In genomic region chr1:239288964-239289535, GRCh38 we compare ENCODE assay signal across 27 cellular contexts.
DNase-seq lines count a peak whose midpoint lies in the region; ATAC-seq and TF ChIP-seq lines count a peak whose summit lies in the region.
"Had no signal": no experiment of that assay in that cellular context is flagged by ENCODE, and none has a peak within 500 bp of the region (broad histone marks: within the 10 kb centered on the region; RNA-seq: fewer than 3 reads in every experiment).

No MANE protein-coding gene starts in this region.

- H3K9me3 Mint-ChIP-seq in MCF 10A (ENCODE audit: unreplicated experiment): peaks cover 7% of the 10 kb centered on the region
- H3K9me3 Mint-ChIP-seq: CD8-positive, alpha-beta T cell had no signal

- no peaks in the 10 kb centered on the region for H3K36me3 ChIP-seq in smooth muscle cell (ENCODE audit: low read depth)
- H3K36me3 ChIP-seq: SJCRH30 had no signal

- intact Hi-C loops in MCF 10A (cut with micrococcal nuclease): no loop called here

- ATAC-seq in HG03432 (IDR thresholded peaks at IDR 0.05; ENCODE audit: unreplicated experiment): no peak
- ATAC-seq: CD8-positive, alpha-beta T cell; Right ventricle myocardium inferior had no signal

- no peak overlapping the region for H3K4me3 ChIP-seq in smooth muscle cell
- H3K4me3 ChIP-seq: PC-9, SJCRH30 had no signal

- H3F3A ChIP-seq in smooth muscle cell (ENCODE audit: low read depth): no peaks in the 10 kb centered on the region

- no peak overlapping the region for H3K27ac Mint-ChIP-seq in MCF 10A (ENCODE audit: low read depth, unreplicated experiment)
- H3K27ac Mint-ChIP-seq: B cell; CD8-positive, alpha-beta T cell had no signal

- DNase-seq in NCI-H1105 treated with DMSO at 0.1 percent for 48 hours (lab: John Stamatoyannopoulos, UW) (peak; percentile 1), NCI-H1105 (lab: John Stamatoyannopoulos, UW) (no peak), M059J (ENCODE audit: low read depth) (peak; percentile 6), foreskin melanocyte (peak; percentile 1), smooth muscle cell (lab: John Stamatoyannopoulos, UW; ENCODE audit: unreplicated experiment) (no peak), SW 1271 (lab: John Stamatoyannopoulos, UW) (no peak), MCF 10A (ENCODE audit: unreplicated experiment) (no peak)
- DNase-seq: Caco-2; CD8-positive, alpha-beta T cell; DMS 273 treated with DMSO at 0.1 percent for 48 hours; DMS79 treated with DMSO at 0.1 percent for 48 hours; IMR-90; KG1; NCI-H1048; NCI-H1436; NCI-H187 treated with DMSO at 0.1 percent for 48 hours; NCI-H2171 treated with DMSO at 0.1 percent for 48 hours; NCI-H345; NCI-H510A treated with DMSO at 0.1 percent for 48 hours; NK-92 treated with Interleukin-12 subunit alpha and Interleukin-12 subunit beta, amount 100 ng/mL, for 24 hours; PC-9; SJCRH30 had no signal

- TF ChIP-seq CTCF in smooth muscle cell (IDR thresholded peaks at IDR 0.05; ENCODE audit: borderline replicate concordance, insufficient read depth, poor library complexity, severe bottlenecking) (no peak), MCF 10A (IDR thresholded peaks at IDR 0.05; ENCODE audit: unreplicated experiment) (no peak)

- H3K4me1 ChIP-seq in smooth muscle cell (ENCODE audit: low read depth): no peaks in the 10 kb centered on the region
- H3K4me1 ChIP-seq: Caco-2, SJCRH30 had no signal

- peak overlapping the region; percentile 35 for H2AFZ ChIP-seq in smooth muscle cell (ENCODE audit: low read depth)
- H2AFZ ChIP-seq: PC-9 had no signal

- CTCF ChIA-PET in MCF 10A (lab: Yijun Ruan, JAX): interaction anchor here (0.5 to 1.0 kb wide), 2 partner anchors 17 to 1038 kb away, joined by 3 to 4 read pairs; no protein-coding TSS in a partner anchor

- H3K9ac ChIP-seq in smooth muscle cell (ENCODE audit: low read depth): no peak overlapping the region

- peaks cover 5% of the 10 kb centered on the region for H3K4me1 Mint-ChIP-seq in MCF 10A (ENCODE audit: insufficient read depth, unreplicated experiment)
- H3K4me1 Mint-ChIP-seq: B cell had no signal

- peaks cover 4% of the 10 kb centered on the region for H3K9me3 ChIP-seq in smooth muscle cell (replicated peaks; ENCODE audit: low read depth)
- H3K9me3 ChIP-seq: Caco-2, SJCRH30 had no signal

- WGBS in smooth muscle cell (ENCODE audit: low lambda C conversion rate): 39% methylated on average over 1 of the region's 1 CpG

- no peaks in the 10 kb centered on the region for H3K27me3 ChIP-seq in smooth muscle cell (ENCODE audit: low read depth)
- H3K27me3 ChIP-seq: SJCRH30 had no signal

- no TSS peak for BruUV-seq in MCF 10A (replicated peaks; lab: Mats Ljungman, UMichigan)

- H4K20me1 ChIP-seq in smooth muscle cell (ENCODE audit: low read depth): no peaks in the 10 kb centered on the region

- POLR2A ChIA-PET in MCF 10A (lab: Yijun Ruan, JAX): no interaction called here

- peak overlapping the region; percentile 48 for H3K27ac ChIP-seq in smooth muscle cell (ENCODE audit: low read depth)
- H3K27ac ChIP-seq: 22Rv1, C4-2B, PC-9, SJCRH30 had no signal

- H3K4me3 Mint-ChIP-seq in MCF 10A (ENCODE audit: unreplicated experiment): no peak overlapping the region
- H3K4me3 Mint-ChIP-seq: B cell; CD8-positive, alpha-beta T cell had no signal

- H3K36me3 Mint-ChIP-seq in MCF 10A (ENCODE audit: insufficient read depth, unreplicated experiment): no peaks in the 10 kb centered on the region
- H3K36me3 Mint-ChIP-seq: CD8-positive, alpha-beta T cell had no signal

- H3K79me2 ChIP-seq in smooth muscle cell (ENCODE audit: low read depth): no peaks in the 10 kb centered on the region

- no peaks in the 10 kb centered on the region for H3K27me3 Mint-ChIP-seq in MCF 10A (ENCODE audit: insufficient read depth, unreplicated experiment)
- H3K27me3 Mint-ChIP-seq: B cell had no signal

- peak overlapping the region; percentile 28 for H3K4me2 ChIP-seq in smooth muscle cell
- H3K4me2 ChIP-seq: PC-9 had no signal

Comparison
In these comparisons a context has a peak if more than half of its experiments do, and no peak if none do; other contexts are left out.
1. DNase-seq: peak in NCI-H1105 treated with DMSO at 0.1 percent for 48 hours (single experiment), M059J (single experiment) and foreskin melanocyte (single experiment); none in NCI-H1105 (single experiment), smooth muscle cell (single experiment), SW 1271 (0 of 2) and MCF 10A (single experiment).